ENCODE assay signal across 15 cellular contexts in genomic region chr10:29849886-29850285, GRCh38.
DNase-seq lines count a peak whose midpoint lies in the region; ATAC-seq and TF ChIP-seq lines count a peak whose summit lies in the region.
"Had no signal": no experiment of that assay in that cellular context is flagged by ENCODE, and none has a peak within 500 bp of the region (broad histone marks: within the 10 kb centered on the region; RNA-seq: fewer than 3 reads in every experiment).

No MANE protein-coding gene starts in this region.

- H3K79me2 ChIP-seq in ACC112 (ENCODE audit: control insufficient read depth, insufficient read depth, low read length, unreplicated experiment) (no peaks in the 10 kb centered on the region), osteoblast (ENCODE audit: insufficient read depth, low read length) (no peaks in the 10 kb centered on the region)

- peak overlapping the region; percentile 88 for H2AFZ ChIP-seq in ACC112 (ENCODE audit: low read length, unreplicated experiment)
- peak overlapping the region; percentile 66 for H2AFZ ChIP-seq in osteoblast (ENCODE audit: low read length)

- peaks cover 8% of the 10 kb centered on the region for H3K27me3 Mint-ChIP-seq in activated CD4-positive, alpha-beta T cell treated with anti-CD3 and anti-CD28 coated beads, Interleukin-2, amount 10 ng/mL, durations not matched to agents 7 days and 5 days

- no peak for ATAC-seq in GM18498 (IDR thresholded peaks at IDR 0.05; ENCODE audit: unreplicated experiment)
- no peak for ATAC-seq in HG02884 (IDR thresholded peaks at IDR 0.05; ENCODE audit: unreplicated experiment)
- ATAC-seq: activated T-cell treated with anti-CD3 and anti-CD28 coated beads, Interleukin-2, amount 50 U/mL, for 4 hours; T-cell had no signal

- H3K27ac ChIP-seq in ACC112 (ENCODE audit: low read depth, low read length) (peak overlapping the region; percentile 61), SJCRH30 (peak overlapping the region; percentile 71), osteoblast (ENCODE audit: low read depth, low read length) (peak overlapping the region; percentile 7)

- no peaks in the 10 kb centered on the region for H3K9me3 Mint-ChIP-seq in activated CD4-positive, alpha-beta T cell treated with anti-CD3 and anti-CD28 coated beads, Interleukin-2, amount 10 ng/mL, durations not matched to agents 7 days and 5 days
- H3K9me3 Mint-ChIP-seq: activated T-cell treated with anti-CD3 and anti-CD28 coated beads, Interleukin-2, amount 50 U/mL, for 4 hours; T-cell had no signal

- H3K27me3 ChIP-seq in ACC112 (ENCODE audit: insufficient read depth, low read length) (no peaks in the 10 kb centered on the region), SJCRH30 (no peaks in the 10 kb centered on the region), osteoblast (ENCODE audit: insufficient read depth, low read length) (peaks cover 33% of the 10 kb centered on the region)

- no peak overlapping the region for H3K4me3 Mint-ChIP-seq in activated CD4-positive, alpha-beta T cell treated with anti-CD3 and anti-CD28 coated beads, Interleukin-2, amount 10 ng/mL, durations not matched to agents 7 days and 5 days
- H3K4me3 Mint-ChIP-seq: activated T-cell treated with anti-CD3 and anti-CD28 coated beads, Interleukin-2, amount 50 U/mL, for 4 hours; T-cell had no signal

- no peaks in the 10 kb centered on the region for H3K36me3 Mint-ChIP-seq in activated CD4-positive, alpha-beta T cell treated with anti-CD3 and anti-CD28 coated beads, Interleukin-2, amount 10 ng/mL, durations not matched to agents 7 days and 5 days (ENCODE audit: low read depth)
- H3K36me3 Mint-ChIP-seq: T-cell had no signal

- H3K36me3 ChIP-seq in ACC112 (ENCODE audit: insufficient read depth, low read length): 0 out of 2 replicates have a peak, but pooled peaks cover 4% of the 10 kb centered on the region
- no peaks in the 10 kb centered on the region for H3K36me3 ChIP-seq in SJCRH30
- no peaks in the 10 kb centered on the region for H3K36me3 ChIP-seq in osteoblast (ENCODE audit: insufficient read depth, low read length)

- H3K9me3 ChIP-seq in SJCRH30 (replicated peaks) (no peaks in the 10 kb centered on the region), osteoblast (ENCODE audit: low read depth, low read length) (no peaks in the 10 kb centered on the region)

- no peak overlapping the region for H3K27ac Mint-ChIP-seq in activated CD4-positive, alpha-beta T cell treated with anti-CD3 and anti-CD28 coated beads, Interleukin-2, amount 10 ng/mL, durations not matched to agents 7 days and 5 days
- H3K27ac Mint-ChIP-seq: T-cell had no signal

- H3K4me3 ChIP-seq in ACC112 (ENCODE audit: low read depth, low read length) (peak overlapping the region; percentile 46; the same call in 1 of the 2 replicates), SJCRH30 (peak overlapping the region; percentile 9), osteoblast (ENCODE audit: insufficient read depth, low read length) (peak overlapping the region; percentile 55)

- H3K4me1 ChIP-seq in ACC112 (ENCODE audit: control insufficient read depth, insufficient read depth, low read length, unreplicated experiment): peaks cover 14% of the 10 kb centered on the region
- peaks cover 19% of the 10 kb centered on the region for H3K4me1 ChIP-seq in SJCRH30
- H3K4me1 ChIP-seq in osteoblast (ENCODE audit: insufficient read depth, low read length): peaks cover 12% of the 10 kb centered on the region

- no peaks in the 10 kb centered on the region for H4K20me1 ChIP-seq in osteoblast (ENCODE audit: insufficient read depth, low read length)

- TF ChIP-seq CTCF in osteoblast (IDR thresholded peaks at IDR 0.05; ENCODE audit: extremely low read depth, low read depth, low read length): no peak

- CTCF ChIA-PET in activated CD4-positive, alpha-beta T cell treated with anti-CD3 and anti-CD28 coated beads, Interleukin-2, amount 10 ng/mL, durations not matched to agents 7 days and 5 days (lab: Charles Lee): interaction anchor here (0.6 kb wide), 1 partner anchor 129 kb away, joined by 4 read pairs; no protein-coding TSS in a partner anchor

- DNase-seq in SJCRH30 (no peak), fibroblast of peridontal ligament (ENCODE audit: extremely low read depth) (peak; percentile 14), osteoblast (ENCODE audit: insufficient read length, low spot score, missing footprints) (no peak)
- no peak for DNase-seq in activated CD4-positive, alpha-beta T cell treated with anti-CD3 and anti-CD28 coated beads, Interleukin-2, amount 10 ng/mL, durations not matched to agents 7 days and 5 days
- DNase-seq in stimulated activated CD4-positive, alpha-beta T cell treated with anti-CD3 and anti-CD28 coated beads, Interleukin-1b, Interleukin-23, amount 100 ng/mL, for 48 hours: no peak
- DNase-seq: activated CD4-positive, alpha-beta T cell treated with anti-CD3 and anti-CD28 coated beads for 48 hours; activated T-cell treated with anti-CD3 and anti-CD28 coated beads, Interleukin-2, amount 50 U/mL, for 4 hours; Caco-2; NCI-H187 treated with DMSO at 0.1 percent for 48 hours; NCI-H524; stimulated activated CD8-positive, alpha-beta memory T cell treated with anti-CD3 and anti-CD28 coated beads, Interleukin-4, amount 100 ng/mL, for 48 hours; T-cell had no signal

- peak overlapping the region; percentile 80 for H3K4me2 ChIP-seq in osteoblast (ENCODE audit: insufficient read depth, low read length)

- H3K4me1 Mint-ChIP-seq in activated CD4-positive, alpha-beta T cell treated with anti-CD3 and anti-CD28 coated beads, Interleukin-2, amount 10 ng/mL, durations not matched to agents 7 days and 5 days: peaks cover 6% of the 10 kb centered on the region

- POLR2A ChIA-PET in activated CD4-positive, alpha-beta T cell treated with anti-CD3 and anti-CD28 coated beads, Interleukin-2, amount 10 ng/mL, durations not matched to agents 7 days and 5 days (lab: Charles Lee): no interaction called here

Comparison
In these comparisons a context has a peak if more than half of its experiments do, and no peak if none do; other contexts are left out.
1. H3K27ac ChIP-seq: peak in every context shown above with its lines; median percentile 71 in SJCRH30; 61 in ACC112; 7 in osteoblast.